Comparison of ENCODE assay signal across 10 cellular contexts in the genomic region with DNA sequence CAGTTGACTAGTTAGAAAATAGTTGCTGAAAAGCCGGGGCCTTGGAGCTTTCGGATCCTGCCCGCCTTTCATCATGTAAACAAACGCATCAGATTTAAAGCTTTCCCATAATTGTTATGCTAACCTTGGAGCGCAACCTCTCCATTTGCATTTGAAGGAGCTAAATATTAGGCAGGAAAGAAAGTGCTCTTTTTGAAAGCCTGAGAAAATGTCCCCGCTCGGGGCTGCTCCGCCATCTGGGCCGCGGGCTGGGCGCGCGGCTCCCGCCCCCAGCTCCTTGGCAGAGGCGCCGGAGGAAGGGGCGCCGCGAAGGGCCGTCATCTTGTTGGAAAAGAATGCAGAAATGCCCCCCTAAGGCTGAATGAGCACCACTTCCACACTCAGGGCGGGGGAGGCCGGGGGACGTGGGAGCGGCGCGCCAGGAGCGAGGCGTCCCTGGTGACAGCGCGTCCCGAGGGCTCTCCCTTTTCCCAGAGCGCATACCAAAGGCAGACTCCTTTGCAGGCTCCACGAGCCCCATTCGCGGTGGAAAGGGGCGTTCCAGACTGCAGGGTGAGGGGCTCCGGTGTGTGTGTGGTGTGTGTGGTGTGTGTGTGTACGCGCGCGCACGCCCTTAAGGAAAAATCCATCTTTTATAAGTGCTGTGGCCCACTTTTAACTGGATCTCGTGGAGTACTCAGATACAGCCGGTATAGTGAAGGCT.
DNase-seq lines count a peak whose midpoint lies in the region; ATAC-seq and TF ChIP-seq lines count a peak whose summit lies in the region.
"Had no signal": no experiment of that assay in that cellular context is flagged by ENCODE, and none has a peak within 500 bp of the region (broad histone marks: within the 10 kb centered on the region; RNA-seq: fewer than 3 reads in every experiment).

No MANE protein-coding gene starts in this region.

- H3K27me3 ChIP-seq in HUES64 (ENCODE audit: insufficient read depth, low read length) = no peaks in the 10 kb centered on the region
- peaks cover 6 to 32% of the 10 kb centered on the region in 2 donors for H3K27me3 ChIP-seq in left lung
- H3K27me3 ChIP-seq in spleen (replicated peaks in 1 of 7) = peaks cover 0 to 28% (median 6%) of the 10 kb centered on the region in 7 donors

- intact Hi-C loops in left lung (cut with DNase I) (no loop called here), spleen (cut with DNase I; ENCODE audit: low total_unique reads) (no loop called here)

- whole genome bisulfite sequencing in HUES64 = 1% methylated on average over 44 of the region's 44 CpGs
- 4 to 9% (median 8%) methylated on average over 21 to 44 of the region's 44 CpGs for WGBS in spleen, 5 donors

- H3K9me3 ChIP-seq in HUES64 (ENCODE audit: insufficient read depth, low read depth, low read length) (no peaks in the 10 kb centered on the region), left lung (no peaks in the 10 kb centered on the region), spleen (peaks cover 0 to 5% (median 0%) of the 10 kb centered on the region in 8 donors)
- H3K9me3 ChIP-seq: neutrophil had no signal

- peak overlapping the region; percentile 53 for H3K9ac ChIP-seq in HUES64 (ENCODE audit: low read depth, low read length)

- DNase-seq in left lung = peak in 1 of 2 donors; percentile 41
- no peak for DNase-seq in spleen
- DNase-seq in COR-L47 (lab: John Stamatoyannopoulos, UW) = no peak
- no peak for DNase-seq in inferior parietal cortex (ENCODE audit: extremely low spot score)
- no peak for DNase-seq in NCI-H82 treated with DMSO at 0.1 percent for 48 hours (lab: John Stamatoyannopoulos, UW; ENCODE audit: unreplicated experiment)
- no peak for DNase-seq in pons (ENCODE audit: low spot score)
- DNase-seq: T1000 had no signal

- TF ChIP-seq POLR2A in spleen (IDR thresholded peaks at IDR 0.05) = no peak

- H3K4me1 ChIP-seq in HUES64 (ENCODE audit: insufficient read depth, low read length) (peaks cover 27% of the 10 kb centered on the region), left lung (no peaks in the 10 kb centered on the region), spleen (no peaks in the 10 kb centered on the region)

- H3K36me3 ChIP-seq in HUES64 (ENCODE audit: insufficient read depth, low read length) (no peaks in the 10 kb centered on the region), left lung (no peaks in the 10 kb centered on the region), spleen (no peaks in the 10 kb centered on the region)
- H3K36me3 ChIP-seq: neutrophil had no signal

- no peak for ATAC-seq in left lung

- TF ChIP-seq CTCF in left lung (IDR thresholded peaks at IDR 0.05) (no peak), spleen (IDR thresholded peaks at IDR 0.05 in 8 of 11, conservative IDR thresholded peaks at IDR 0.05 in 3 of 11) (no peak)

- H3K4me3 ChIP-seq in HUES64 (ENCODE audit: low read length) = peak overlapping the region; percentile 54
- H3K4me3 ChIP-seq in left lung = peak overlapping the region; percentile 18 to 25
- peak overlapping the region in 6 of 8 donors; percentile 14 to 54 (median 24) for H3K4me3 ChIP-seq in spleen

- peak overlapping the region; percentile 95 for H3K27ac ChIP-seq in HUES64 (ENCODE audit: low read depth, low read length)
- H3K27ac ChIP-seq in cingulate gyrus (ENCODE audit: low read depth, low read length) = peak overlapping the region; percentile 58
- no peak overlapping the region for H3K27ac ChIP-seq in left lung
- peak overlapping the region in 2 of 8 donors; percentile 27 to 34 for H3K27ac ChIP-seq in spleen
- H3K27ac ChIP-seq: neutrophil had no signal

Comparison
In these comparisons a context has a peak if more than half of its experiments do, and no peak if none do; other contexts are left out.
1. H3K27ac ChIP-seq: peak in HUES64 (single experiment) and cingulate gyrus (single experiment); none in left lung (0 of 2).
2. Peak in every context shown above with its lines, with median percentiles within 50 percentile points of each other: H3K4me3 ChIP-seq.